Comparison of ENCODE assay signal across 17 cellular contexts in the genomic region with DNA sequence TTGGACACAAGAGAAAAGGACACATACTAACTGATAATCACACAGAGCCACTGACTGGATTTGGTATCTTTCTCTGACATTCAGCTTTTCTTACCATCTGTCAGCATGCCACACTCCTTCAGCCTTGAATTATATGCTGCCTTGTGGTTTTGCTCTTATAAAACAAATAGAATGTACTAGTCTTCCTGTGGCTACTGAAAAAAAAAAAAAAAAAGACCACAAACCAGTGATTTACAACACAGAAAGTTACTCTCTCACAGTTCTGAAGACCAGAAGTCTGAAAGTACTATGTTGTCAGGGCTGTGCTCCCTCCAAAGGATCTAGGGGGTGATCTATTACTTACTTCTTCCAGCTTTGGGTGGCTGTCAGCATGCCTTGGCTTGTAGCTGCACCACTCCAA.
DNase-seq lines count a peak whose midpoint lies in the region; ATAC-seq and TF ChIP-seq lines count a peak whose summit lies in the region.
"Had no signal": no experiment of that assay in that cellular context is flagged by ENCODE, and none has a peak within 500 bp of the region (broad histone marks: within the 10 kb centered on the region; RNA-seq: fewer than 3 reads in every experiment).

No MANE protein-coding gene starts in this region.

- H3K4me3 Mint-ChIP-seq in activated CD4-positive, alpha-beta T cell treated with anti-CD3 and anti-CD28 coated beads, Interleukin-2, amount 10 ng/mL, durations not matched to agents 7 days and 5 days: no peak overlapping the region
- peak overlapping the region; percentile 56 for H3K4me3 Mint-ChIP-seq in activated naive CD8-positive, alpha-beta T cell treated with anti-CD3 and anti-CD28 coated beads, Interleukin-2, amount 10 ng/mL, durations not matched to agents 7 days and 5 days
- peak overlapping the region in 6 of 10 donors; percentile 11 to 74 (median 54) for H3K4me3 Mint-ChIP-seq in naive thymus-derived CD8-positive, alpha-beta T cell
- H3K4me3 Mint-ChIP-seq: central memory CD8-positive, alpha-beta T cell had no signal

- H3K27me3 Mint-ChIP-seq in activated CD4-positive, alpha-beta T cell treated with anti-CD3 and anti-CD28 coated beads, Interleukin-2, amount 10 ng/mL, durations not matched to agents 7 days and 5 days: no peaks in the 10 kb centered on the region
- no peaks in the 10 kb centered on the region for H3K27me3 Mint-ChIP-seq in activated naive CD8-positive, alpha-beta T cell treated with anti-CD3 and anti-CD28 coated beads, Interleukin-2, amount 10 ng/mL, durations not matched to agents 7 days and 5 days
- no peaks in the 10 kb centered on the region for H3K27me3 Mint-ChIP-seq in naive thymus-derived CD8-positive, alpha-beta T cell
- H3K27me3 Mint-ChIP-seq: central memory CD8-positive, alpha-beta T cell had no signal

- H3K27me3 ChIP-seq in stomach: no peaks in the 10 kb centered on the region
- H3K27me3 ChIP-seq: gastrocnemius medialis, right lobe of liver had no signal

- DNase-seq in activated CD4-positive, alpha-beta T cell treated with anti-CD3 and anti-CD28 coated beads, Interleukin-2, amount 10 ng/mL, durations not matched to agents 7 days and 5 days: no peak
- no peak for DNase-seq in activated CD4-positive, alpha-beta T cell treated with anti-CD3 and anti-CD28 coated beads for 1 hour
- DNase-seq in MV-4-11 (lab: John Stamatoyannopoulos, UW) (peak; percentile 73), stomach (no peak), COLO829 (ENCODE audit: low spot score) (no peak), NCI-H345 (lab: John Stamatoyannopoulos, UW) (no peak)
- DNase-seq in activated naive CD8-positive, alpha-beta T cell treated with anti-CD3 and anti-CD28 coated beads, Interleukin-2, amount 10 ng/mL, durations not matched to agents 7 days and 5 days: no peak
- no peak for DNase-seq in naive thymus-derived CD8-positive, alpha-beta T cell
- DNase-seq: erythroblast, gastrocnemius medialis, Kasumi-1, NCI-H1436, NCI-H524 treated with DMSO at 0.1 percent for 48 hours, right lobe of liver, SIG-M5 had no signal

- CTCF ChIA-PET in activated CD4-positive, alpha-beta T cell treated with anti-CD3 and anti-CD28 coated beads, Interleukin-2, amount 10 ng/mL, durations not matched to agents 7 days and 5 days (lab: Charles Lee): interaction anchor here (0.6 to 1.6 kb wide), 4 partner anchors 22 to 172 kb away, joined by 3 to 6 read pairs (median 4); no protein-coding TSS in a partner anchor

- H3K27ac ChIP-seq in stomach: no peak overlapping the region
- H3K27ac ChIP-seq: gastrocnemius medialis, right lobe of liver, VCaP had no signal

- H3K4me3 ChIP-seq in stomach: no peak overlapping the region
- H3K4me3 ChIP-seq: gastrocnemius medialis, right lobe of liver had no signal

- H3K9me3 ChIP-seq in stomach: no peaks in the 10 kb centered on the region
- H3K9me3 ChIP-seq: gastrocnemius medialis, right lobe of liver had no signal

- H3K36me3 ChIP-seq in stomach: no peaks in the 10 kb centered on the region
- H3K36me3 ChIP-seq: gastrocnemius medialis, right lobe of liver had no signal

- peak; percentile 71 for ATAC-seq in activated naive CD8-positive, alpha-beta T cell treated with anti-CD3 and anti-CD28 coated beads, Interleukin-2, amount 10 ng/mL, durations not matched to agents 7 days and 5 days (ENCODE audit: low read depth)
- peak; percentile 36 to 45 for ATAC-seq in naive thymus-derived CD8-positive, alpha-beta T cell
- ATAC-seq: gastrocnemius medialis, right lobe of liver had no signal

- POLR2A ChIA-PET in activated CD4-positive, alpha-beta T cell treated with anti-CD3 and anti-CD28 coated beads, Interleukin-2, amount 10 ng/mL, durations not matched to agents 7 days and 5 days (lab: Charles Lee): interaction anchor here (0.6 kb wide), 1 partner anchor 160 kb away, joined by 3 read pairs; no protein-coding TSS in a partner anchor
- POLR2A ChIA-PET in activated naive CD8-positive, alpha-beta T cell treated with anti-CD3 and anti-CD28 coated beads, Interleukin-2, amount 10 ng/mL, durations not matched to agents 7 days and 5 days (lab: Charles Lee): interaction anchor here (1.0 to 2.5 kb wide), 4 partner anchors 18 to 138 kb away, joined by 4 to 11 read pairs (median 6); a partner anchor contains a TSS
- POLR2A ChIA-PET in naive thymus-derived CD8-positive, alpha-beta T cell (lab: Charles Lee): interaction anchor here (0.6 to 2.3 kb wide), 13 partner anchors 8 to 139 kb away, joined by 3 to 11 read pairs (median 5); a partner anchor contains a TSS

- no peak for TF ChIP-seq CTCF in stomach (IDR thresholded peaks at IDR 0.05)

- peaks cover 31% of the 10 kb centered on the region for H3K4me1 Mint-ChIP-seq in activated CD4-positive, alpha-beta T cell treated with anti-CD3 and anti-CD28 coated beads, Interleukin-2, amount 10 ng/mL, durations not matched to agents 7 days and 5 days
- peaks cover 15% of the 10 kb centered on the region for H3K4me1 Mint-ChIP-seq in activated naive CD8-positive, alpha-beta T cell treated with anti-CD3 and anti-CD28 coated beads, Interleukin-2, amount 10 ng/mL, durations not matched to agents 7 days and 5 days
- H3K4me1 Mint-ChIP-seq in naive thymus-derived CD8-positive, alpha-beta T cell: peaks cover 42 to 75% (median 62%) of the 10 kb centered on the region in 4 donors

- no peaks in the 10 kb centered on the region for H3K4me1 ChIP-seq in stomach
- H3K4me1 ChIP-seq: right lobe of liver had no signal

- H3K27ac Mint-ChIP-seq in activated CD4-positive, alpha-beta T cell treated with anti-CD3 and anti-CD28 coated beads, Interleukin-2, amount 10 ng/mL, durations not matched to agents 7 days and 5 days: peak overlapping the region; percentile 84
- H3K27ac Mint-ChIP-seq in activated naive CD8-positive, alpha-beta T cell treated with anti-CD3 and anti-CD28 coated beads, Interleukin-2, amount 10 ng/mL, durations not matched to agents 7 days and 5 days: peak overlapping the region; percentile 62
- peak overlapping the region; percentile 76 to 89 (median 82) for H3K27ac Mint-ChIP-seq in naive thymus-derived CD8-positive, alpha-beta T cell

- intact Hi-C loops in stomach (cut with DNase I; ENCODE audit: low total_unique reads): no loop called here

- TF ChIP-seq POLR2A in stomach (IDR thresholded peaks at IDR 0.05): no peak

- peaks cover 31% of the 10 kb centered on the region for H3K9me3 Mint-ChIP-seq in activated CD4-positive, alpha-beta T cell treated with anti-CD3 and anti-CD28 coated beads, Interleukin-2, amount 10 ng/mL, durations not matched to agents 7 days and 5 days
- H3K9me3 Mint-ChIP-seq in activated naive CD8-positive, alpha-beta T cell treated with anti-CD3 and anti-CD28 coated beads, Interleukin-2, amount 10 ng/mL, durations not matched to agents 7 days and 5 days: peaks cover 13% of the 10 kb centered on the region
- H3K9me3 Mint-ChIP-seq in naive thymus-derived CD8-positive, alpha-beta T cell: peaks cover 0 to 24% (median 13%) of the 10 kb centered on the region in 9 donors
- H3K9me3 Mint-ChIP-seq: central memory CD8-positive, alpha-beta T cell had no signal

- TF ChIP-seq EP300 in stomach (IDR thresholded peaks at IDR 0.05): no peak

- peaks cover 74% of the 10 kb centered on the region for H3K36me3 Mint-ChIP-seq in activated CD4-positive, alpha-beta T cell treated with anti-CD3 and anti-CD28 coated beads, Interleukin-2, amount 10 ng/mL, durations not matched to agents 7 days and 5 days (ENCODE audit: low read depth)
- H3K36me3 Mint-ChIP-seq in activated naive CD8-positive, alpha-beta T cell treated with anti-CD3 and anti-CD28 coated beads, Interleukin-2, amount 10 ng/mL, durations not matched to agents 7 days and 5 days: peaks cover 31% of the 10 kb centered on the region
- peaks cover 16 to 31% (median 21%) of the 10 kb centered on the region in 3 donors for H3K36me3 Mint-ChIP-seq in naive thymus-derived CD8-positive, alpha-beta T cell
